In genomic region chr15:54687628-54688027, GRCh38 we compare ENCODE assay signal across 25 cellular contexts.
"Had no signal": no experiment of that assay in that cellular context is flagged by ENCODE, and none has a peak within 500 bp of the region (broad histone marks: within the 10 kb centered on the region; RNA-seq: fewer than 3 reads in every experiment).

No MANE protein-coding gene starts in this region.

- H3K27me3 ChIP-seq: breast epithelium, neutrophil, right atrium auricular region, transverse colon had no signal

- ATAC-seq: activated CD4-positive, alpha-beta T cell treated with anti-CD3 and anti-CD28 coated beads for 36 hours; activated CD8-positive, alpha-beta memory T cell treated with anti-CD3 and anti-CD28 coated beads, Interleukin-2, amount 10 ng/mL, durations not matched to agents 7 days and 5 days; activated naive CD8-positive, alpha-beta T cell treated with anti-CD3 and anti-CD28 coated beads, Interleukin-2, amount 50 U/mL, for 24 hours; esophagus mucosa; left ventricle myocardium superior; natural killer cell; T-helper 17 cell had no signal

- H3K4me1 ChIP-seq: breast epithelium, right atrium auricular region, transverse colon had no signal

- H3K36me3 ChIP-seq: neutrophil, right atrium auricular region, transverse colon, WERI-Rb-1 had no signal

- DNase-seq: activated CD4-positive, alpha-beta memory T cell treated with anti-CD3 and anti-CD28 coated beads for 36 hours; activated CD4-positive, alpha-beta T cell treated with anti-CD3 and anti-CD28 coated beads for 36 hours; activated CD8-positive, alpha-beta memory T cell treated with anti-CD3 and anti-CD28 coated beads, Interleukin-2, amount 10 ng/mL, durations not matched to agents 7 days and 5 days; activated naive CD4-positive, alpha-beta T cell treated with anti-CD3 and anti-CD28 coated beads for 36 hours; activated naive CD8-positive, alpha-beta T cell treated with anti-CD3 and anti-CD28 coated beads, Interleukin-2, amount 50 U/mL, for 24 hours; activated T-cell treated with anti-CD3 and anti-CD28 coated beads, Interleukin-2, amount 50 U/mL, for 1 hour; aorta; cerebellar nuclear complex; left ventricle myocardium superior; mesenchymal stem cell; natural killer cell; stimulated activated CD4-positive, alpha-beta T cell treated with anti-CD3 and anti-CD28 coated beads, Interleukin-4, amount 100 ng/mL, for 4 hours; stimulated activated CD8-positive, alpha-beta memory T cell treated with anti-CD3 and anti-CD28 coated beads, Interleukin-4, amount 100 ng/mL, for 48 hours; stimulated activated naive CD4-positive, alpha-beta T cell treated with Interleukin-2 at 50 U/mL for 16 hours; substantia nigra; T-helper 17 cell; transverse colon; WERI-Rb-1 had no signal

- H3K4me3 ChIP-seq: breast epithelium, right atrium auricular region, skin epidermis had no signal

- FAIRE-seq: endometrium, islet of Langerhans had no signal

- H3K9me3 ChIP-seq: breast epithelium, neutrophil, right atrium auricular region, transverse colon had no signal

- H3K27ac ChIP-seq: breast epithelium, neutrophil, right atrium auricular region, skin epidermis, WERI-Rb-1 had no signal
